ENCODE assay signal across 16 cellular contexts in the genomic region with DNA sequence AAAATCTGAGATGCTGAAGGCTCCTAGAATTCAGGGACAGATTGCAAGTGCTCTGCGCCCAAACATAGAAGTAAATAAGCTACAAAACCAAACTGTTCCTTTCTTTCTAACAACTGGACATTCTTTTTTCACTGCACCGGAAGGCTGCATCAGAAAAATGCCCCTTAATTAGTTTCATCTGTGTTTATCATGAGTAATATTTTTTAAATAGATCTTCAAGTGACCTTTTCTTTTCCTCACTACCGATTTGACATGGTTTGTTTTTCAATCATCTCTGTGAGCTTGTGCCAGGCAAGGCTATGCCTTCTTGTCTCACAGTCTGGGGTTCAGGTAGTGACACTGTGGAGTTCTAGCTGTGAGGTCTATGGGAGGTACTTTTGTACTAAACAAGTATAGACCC. TPM values are rescaled to one million over a fixed set of nuclear protein-coding genes. Genes with fewer than 3 reads are reported as not detected.
"Had no signal": no experiment of that assay in that cellular context is flagged by ENCODE, and none has a peak within 500 bp of the region (broad histone marks: within the 10 kb centered on the region; RNA-seq: fewer than 3 reads in every experiment).

No MANE protein-coding gene starts in this region.

- H3K4me3 ChIP-seq: tibial artery had no signal

- H3K4me1 ChIP-seq: foreskin keratinocyte, tibial artery had no signal

- H3K27ac ChIP-seq: foreskin keratinocyte, tibial artery had no signal

- H3K4me3 Mint-ChIP-seq: activated naive CD8-positive, alpha-beta T cell treated with anti-CD3 and anti-CD28 coated beads, Interleukin-2, amount 10 ng/mL, durations not matched to agents 7 days and 5 days; activated T-helper 1 cell treated with anti-CD3 and anti-CD28 coated beads, Interleukin-12 subunit alpha, Interleukin-12 subunit beta, Interleukin-2, Interleukin-4 antibody, amounts not matched to agents 30 ng/mL and 10 ng/mL and 1 ng/mL, durations not matched to agents 14 hours and 24 hours and 36 hours; natural killer cell treated with Interleukin-12 subunit alpha and Interleukin-12 subunit beta and Interleukin-15 and Interleukin-18, amount 100 ng/mL, for 72 hours; stimulated activated naive B cell treated with anti-CD40 and anti-IgM and Interleukin-4, amounts not matched to agents 10 μg/mL and 1 μg/mL and 100 μg/mL, for 72 hours had no signal

- H3K27me3 Mint-ChIP-seq: natural killer cell treated with Interleukin-12 subunit alpha and Interleukin-12 subunit beta and Interleukin-15 and Interleukin-18, amount 100 ng/mL, for 72 hours; stimulated activated naive B cell treated with anti-CD40 and anti-IgM and Interleukin-4, amounts not matched to agents 10 μg/mL and 1 μg/mL and 100 μg/mL, for 72 hours had no signal

- H3K9me3 ChIP-seq: tibial artery had no signal

- H3K36me3 ChIP-seq: tibial artery had no signal

- FAIRE-seq: bronchial epithelial cell, urothelium cell line had no signal

- DNase-seq: activated CD4-positive, CD25-positive, alpha-beta regulatory T cell treated with anti-CD3 and anti-CD28 coated beads, Interleukin-2, amount 50 U/mL, for 72 hours; activated naive CD4-positive, alpha-beta T cell; activated naive CD8-positive, alpha-beta T cell treated with anti-CD3 and anti-CD28 coated beads, Interleukin-2, amount 10 ng/mL, durations not matched to agents 7 days and 5 days; anterior cingulate cortex; dermis blood vessel endothelial cell; foreskin keratinocyte; kidney glomerular epithelial cell; mesendoderm; stimulated activated CD4-positive, alpha-beta T cell treated with anti-CD3 and anti-CD28 coated beads, Interleukin-2, amount 100 ng/mL, for 48 hours; stimulated activated naive B cell treated with anti-CD40 and anti-IgM and Interleukin-4, amounts not matched to agents 10 μg/mL and 1 μg/mL and 100 μg/mL, for 72 hours; T1000; tibial artery had no signal

- H3K36me3 Mint-ChIP-seq: activated naive CD8-positive, alpha-beta T cell treated with anti-CD3 and anti-CD28 coated beads, Interleukin-2, amount 10 ng/mL, durations not matched to agents 7 days and 5 days; natural killer cell treated with Interleukin-12 subunit alpha and Interleukin-12 subunit beta and Interleukin-15 and Interleukin-18, amount 100 ng/mL, for 72 hours; stimulated activated naive B cell treated with anti-CD40 and anti-IgM and Interleukin-4, amounts not matched to agents 10 μg/mL and 1 μg/mL and 100 μg/mL, for 72 hours had no signal

- H3K4me1 Mint-ChIP-seq: activated naive CD8-positive, alpha-beta T cell treated with anti-CD3 and anti-CD28 coated beads, Interleukin-2, amount 10 ng/mL, durations not matched to agents 7 days and 5 days; stimulated activated naive B cell treated with anti-CD40 and anti-IgM and Interleukin-4, amounts not matched to agents 10 μg/mL and 1 μg/mL and 100 μg/mL, for 72 hours had no signal

- H3K27me3 ChIP-seq: tibial artery had no signal

- H3K27ac Mint-ChIP-seq: activated naive CD8-positive, alpha-beta T cell treated with anti-CD3 and anti-CD28 coated beads, Interleukin-2, amount 10 ng/mL, durations not matched to agents 7 days and 5 days; activated T-helper 1 cell treated with anti-CD3 and anti-CD28 coated beads, Interleukin-12 subunit alpha, Interleukin-12 subunit beta, Interleukin-2, Interleukin-4 antibody, amounts not matched to agents 30 ng/mL and 10 ng/mL and 1 ng/mL, durations not matched to agents 14 hours and 24 hours and 36 hours; natural killer cell treated with Interleukin-12 subunit alpha and Interleukin-12 subunit beta and Interleukin-15 and Interleukin-18, amount 100 ng/mL, for 72 hours; stimulated activated naive B cell treated with anti-CD40 and anti-IgM and Interleukin-4, amounts not matched to agents 10 μg/mL and 1 μg/mL and 100 μg/mL, for 72 hours had no signal

- H3K9me3 Mint-ChIP-seq: activated T-helper 1 cell treated with anti-CD3 and anti-CD28 coated beads, Interleukin-12 subunit alpha, Interleukin-12 subunit beta, Interleukin-2, Interleukin-4 antibody, amounts not matched to agents 30 ng/mL and 10 ng/mL and 1 ng/mL, durations not matched to agents 14 hours and 24 hours and 36 hours had no signal

RNA-seq across cellular contexts. Expression of gene ADAMTS3, which starts 22.5 kb away (rescaled TPM):
- total RNA-seq: activated naive CD8-positive, alpha-beta T cell treated with anti-CD3 and anti-CD28 coated beads, Interleukin-2, amount 10 ng/mL, durations not matched to agents 7 days and 5 days; activated T-helper 1 cell treated with anti-CD3 and anti-CD28 coated beads, Interleukin-12 subunit alpha, Interleukin-12 subunit beta, Interleukin-2, Interleukin-4 antibody, amounts not matched to agents 30 ng/mL and 10 ng/mL and 1 ng/mL, durations not matched to agents 14 hours and 24 hours and 36 hours; natural killer cell treated with Interleukin-12 subunit alpha and Interleukin-12 subunit beta and Interleukin-15 and Interleukin-18, amount 100 ng/mL, for 72 hours had no signal
